14 cellular contexts compared by ENCODE assay signal in genomic region chr1:74586253-74586897, GRCh38.
DNase-seq lines count a peak whose midpoint lies in the region; ATAC-seq lines count a peak whose summit lies in the region.
"Had no signal": no experiment of that assay in that cellular context is flagged by ENCODE, and none has a peak within 500 bp of the region (broad histone marks: within the 10 kb centered on the region; RNA-seq: fewer than 3 reads in every experiment).

No MANE protein-coding gene starts in this region.

- H3K4me1 Mint-ChIP-seq in immature natural killer cell, result peaks cover 6 to 11% of the 10 kb centered on the region in 2 donors
- no peaks in the 10 kb centered on the region for H3K4me1 Mint-ChIP-seq in activated CD4-positive, alpha-beta T cell treated with anti-CD3 and anti-CD28 coated beads for 36 hours

- no peaks in the 10 kb centered on the region for H3K9me3 ChIP-seq in SJCRH30 (replicated peaks)
- peaks cover 0 to 3% of the 10 kb centered on the region in 2 donors for H3K9me3 ChIP-seq in neuronal stem cell (replicated peaks in 1 of 2; ENCODE audit: control insufficient read depth in 2 of 2, insufficient read depth in 1 of 2, low read depth in 1 of 2, low read length in 2 of 2)
- H3K9me3 ChIP-seq: left lung had no signal

- no peak overlapping the region for H2BK120ac ChIP-seq in neuronal stem cell (ENCODE audit: low read depth, low read length)

- intact Hi-C loops in activated CD4-positive, alpha-beta T cell treated with anti-CD3 and anti-CD28 coated beads for 36 hours (cut with DNase I, micrococcal nuclease), result no loop called here

- H2BK5ac ChIP-seq in neuronal stem cell (ENCODE audit: low read length), result no peak overlapping the region

- WGBS in neuronal stem cell (ENCODE audit: extremely low coverage in 2 of 2, insufficient read length in 2 of 2, insufficient replicate concordance in 1 of 2), 2 donors, result no CpG with 5 or more reads among the region's 4 CpGs

- H3K27ac ChIP-seq in SJCRH30 (no peak overlapping the region), neuronal stem cell (replicated peaks; ENCODE audit: low read length) (no peak overlapping the region)
- H3K27ac ChIP-seq: dorsolateral prefrontal cortex, left lung had no signal

- no peak overlapping the region for H3K14ac ChIP-seq in neuronal stem cell (ENCODE audit: low read length)

- H3K4me1 ChIP-seq in SJCRH30 (no peaks in the 10 kb centered on the region), neuronal stem cell (ENCODE audit: control insufficient read depth in 2 of 2, insufficient read depth in 1 of 2, low read depth in 1 of 2, low read length in 2 of 2) (no peaks in the 10 kb centered on the region)
- H3K4me1 ChIP-seq: left lung had no signal

- no peaks in the 10 kb centered on the region for H3K36me3 ChIP-seq in SJCRH30
- no peaks in the 10 kb centered on the region for H3K36me3 ChIP-seq in neuronal stem cell (replicated peaks in 1 of 2; ENCODE audit: control insufficient read depth in 2 of 2, insufficient read depth in 2 of 2, low read length in 2 of 2)
- H3K36me3 ChIP-seq: left lung had no signal

- no peak overlapping the region for H2AK5ac ChIP-seq in neuronal stem cell (ENCODE audit: low read depth, low read length)

- H3K27ac Mint-ChIP-seq in immature natural killer cell, result peak overlapping the region in 4 of 6 donors; percentile 11 to 87 (median 58)
- H3K27ac Mint-ChIP-seq in activated CD4-positive, alpha-beta T cell treated with anti-CD3 and anti-CD28 coated beads for 36 hours, result no peak overlapping the region

- H3K4me3 ChIP-seq in SJCRH30 (peak overlapping the region; percentile 26), neuronal stem cell (ENCODE audit: low read length in 2 of 2) (no peak overlapping the region)
- H3K4me3 ChIP-seq: left lung had no signal

- H3K4me3 Mint-ChIP-seq in immature natural killer cell, result peak overlapping the region; percentile 36 to 94 (median 73)
- no peak overlapping the region for H3K4me3 Mint-ChIP-seq in activated CD4-positive, alpha-beta T cell treated with anti-CD3 and anti-CD28 coated beads for 36 hours

- H2BK12ac ChIP-seq in neuronal stem cell (ENCODE audit: low read length), result no peak overlapping the region

- H2AFZ ChIP-seq in neuronal stem cell (ENCODE audit: low read length), result no peak overlapping the region

- POLR2A ChIA-PET in activated CD4-positive, alpha-beta T cell treated with anti-CD3 and anti-CD28 coated beads for 36 hours (lab: Charles Lee), result no interaction called here

- no peak overlapping the region for H3K9ac ChIP-seq in neuronal stem cell (ENCODE audit: low read depth, low read length, poor library complexity)

- DNase-seq in AML-193 (lab: John Stamatoyannopoulos, UW) (peak; percentile 46 to 50), SJCRH30 (no peak), immature natural killer cell (peak in 2 of 3 donors; percentile 10 to 11), HuH-7 (ENCODE audit: low spot score) (no peak), neuronal stem cell (ENCODE audit: low spot score) (no peak), kidney tubule cell (ENCODE audit: low spot score) (no peak)
- no peak for DNase-seq in activated CD4-positive, alpha-beta T cell treated with anti-CD3 and anti-CD28 coated beads for 36 hours
- DNase-seq: amygdala, dorsolateral prefrontal cortex, left lung, NCI-H1436 treated with DMSO at 0.1 percent for 48 hours, NCI-H748 treated with DMSO at 0.1 percent for 48 hours, occipital lobe had no signal

- H3K79me1 ChIP-seq in neuronal stem cell (ENCODE audit: low read depth, low read length), result no peaks in the 10 kb centered on the region

- no peak overlapping the region for H4K8ac ChIP-seq in neuronal stem cell (ENCODE audit: low read depth, low read length)

- H3K23ac ChIP-seq in neuronal stem cell (ENCODE audit: low read depth, low read length, poor library complexity), result no peak overlapping the region

- H2BK15ac ChIP-seq in neuronal stem cell (ENCODE audit: low read length), result no peak overlapping the region

- no peak overlapping the region for H3K4me2 ChIP-seq in neuronal stem cell (ENCODE audit: insufficient read depth, low read length, poor library complexity, severe bottlenecking)

- H3K4ac ChIP-seq in neuronal stem cell (ENCODE audit: low read length), result no peak overlapping the region

- no peaks in the 10 kb centered on the region for H3K9me3 Mint-ChIP-seq in immature natural killer cell
- no peaks in the 10 kb centered on the region for H3K9me3 Mint-ChIP-seq in activated CD4-positive, alpha-beta T cell treated with anti-CD3 and anti-CD28 coated beads for 36 hours (ENCODE audit: low read depth)

- H4K91ac ChIP-seq in neuronal stem cell (ENCODE audit: low read depth, low read length, poor library complexity), result no peak overlapping the region

- H3K27me3 ChIP-seq in SJCRH30, result peaks cover 6% of the 10 kb centered on the region; the same call in 1 of the 2 replicates
- H3K27me3 ChIP-seq in neuronal stem cell (ENCODE audit: control insufficient read depth in 3 of 3, insufficient read depth in 3 of 3, low read depth in 1 of 3, low read length in 3 of 3), result no peaks in the 10 kb centered on the region
- H3K27me3 ChIP-seq: dorsolateral prefrontal cortex, left lung had no signal

- ATAC-seq in GM19351 (IDR thresholded peaks at IDR 0.05; ENCODE audit: unreplicated experiment), result peak; percentile 49
- ATAC-seq in activated CD4-positive, alpha-beta T cell treated with anti-CD3 and anti-CD28 coated beads for 36 hours, result no peak
- ATAC-seq: left lung had no signal

- CTCF ChIA-PET in activated CD4-positive, alpha-beta T cell treated with anti-CD3 and anti-CD28 coated beads for 36 hours (lab: Charles Lee), result no interaction called here

- H3K36me3 Mint-ChIP-seq in immature natural killer cell, result no peaks in the 10 kb centered on the region
- H3K36me3 Mint-ChIP-seq in activated CD4-positive, alpha-beta T cell treated with anti-CD3 and anti-CD28 coated beads for 36 hours (ENCODE audit: low read depth), result no peaks in the 10 kb centered on the region

- no peak overlapping the region for H3K18ac ChIP-seq in neuronal stem cell (ENCODE audit: low read length)

- H3K27me3 Mint-ChIP-seq in immature natural killer cell (ENCODE audit: low read depth in 3 of 3), result no peaks in the 10 kb centered on the region
- H3K27me3 Mint-ChIP-seq in activated CD4-positive, alpha-beta T cell treated with anti-CD3 and anti-CD28 coated beads for 36 hours, result peaks cover 10% of the 10 kb centered on the region

Comparison
In these comparisons a context has a peak if more than half of its experiments do, and no peak if none do; other contexts are left out.
1. DNase-seq: peak in AML-193 (2 of 2) and immature natural killer cell (2 of 3); none in SJCRH30 (0 of 2), HuH-7 (single experiment), neuronal stem cell (single experiment), activated CD4-positive, alpha-beta T cell treated with anti-CD3 and anti-CD28 coated beads for 36 hours (single experiment) and kidney tubule cell (single experiment).